In genomic region chr17:50721194-50722010, GRCh38 we compare ENCODE assay signal across 8 cellular contexts. TPM values are rescaled to one million over a fixed set of nuclear protein-coding genes. Genes with fewer than 3 reads are reported as not detected.
DNase-seq lines count a peak whose midpoint lies in the region; ATAC-seq and TF ChIP-seq lines count a peak whose summit lies in the region.

No MANE protein-coding gene starts in this region.

- no peaks in the 10 kb centered on the region for H3K9me3 Mint-ChIP-seq in stimulated activated naive CD8-positive, alpha-beta T cell treated with anti-CD3 and anti-CD28 coated beads, Interleukin-15, Interleukin-2, amounts not matched to agents 100 ng/mL and 50 ng/mL, for 24 hours
- H3K9me3 Mint-ChIP-seq in stimulated activated naive B cell treated with anti-CD40 and anti-IgM and Interleukin-4, amounts not matched to agents 10 μg/mL and 1 μg/mL and 100 μg/mL, for 72 hours, result no peaks in the 10 kb centered on the region

- H3K36me3 Mint-ChIP-seq in stimulated activated naive CD8-positive, alpha-beta T cell treated with anti-CD3 and anti-CD28 coated beads, Interleukin-15, Interleukin-2, amounts not matched to agents 100 ng/mL and 50 ng/mL, for 24 hours (ENCODE audit: low read depth), result peaks cover 27% of the 10 kb centered on the region
- peaks cover 7 to 8% of the 10 kb centered on the region in 2 donors for H3K36me3 Mint-ChIP-seq in stimulated activated naive B cell treated with anti-CD40 and anti-IgM and Interleukin-4, amounts not matched to agents 10 μg/mL and 1 μg/mL and 100 μg/mL, for 72 hours

- no peaks in the 10 kb centered on the region for H3K27me3 ChIP-seq in WERI-Rb-1 (ENCODE audit: insufficient read depth, low read depth, severe bottlenecking)
- H3K27me3 ChIP-seq in right cardiac atrium (ENCODE audit: control insufficient read depth, insufficient read depth), result no peaks in the 10 kb centered on the region

- intact Hi-C loops in right cardiac atrium (cut with DNase I), result no loop called here

- WGBS in right cardiac atrium, result 4% methylated on average over 7 of the region's 7 CpGs

- ATAC-seq in stimulated activated naive CD8-positive, alpha-beta T cell treated with anti-CD3 and anti-CD28 coated beads, Interleukin-15, Interleukin-2, amounts not matched to agents 100 U/mL and 50 U/mL, for 24 hours, result no peak
- ATAC-seq in right cardiac atrium (no peak), GM21717 (IDR thresholded peaks at IDR 0.05; ENCODE audit: unreplicated experiment) (no peak), HG03139 (IDR thresholded peaks at IDR 0.05; ENCODE audit: unreplicated experiment) (no peak)
- no peak for ATAC-seq in stimulated activated naive B cell treated with anti-CD40 and anti-IgM and Interleukin-4, amounts not matched to agents 10 μg/mL and 1 μg/mL and 100 μg/mL, for 72 hours (replicated peaks)

- H3K27me3 Mint-ChIP-seq in stimulated activated naive CD8-positive, alpha-beta T cell treated with anti-CD3 and anti-CD28 coated beads, Interleukin-15, Interleukin-2, amounts not matched to agents 100 ng/mL and 50 ng/mL, for 24 hours, result no peaks in the 10 kb centered on the region
- H3K27me3 Mint-ChIP-seq in stimulated activated naive B cell treated with anti-CD40 and anti-IgM and Interleukin-4, amounts not matched to agents 10 μg/mL and 1 μg/mL and 100 μg/mL, for 72 hours, result no peaks in the 10 kb centered on the region

- H3K4me1 ChIP-seq in right cardiac atrium (ENCODE audit: control insufficient read depth, insufficient read depth, low read length), result peaks cover 10% of the 10 kb centered on the region

- no peak for TF ChIP-seq CTCF in WERI-Rb-1 (IDR thresholded peaks at IDR 0.05; ENCODE audit: low read depth, low read length)

- H3K4me1 Mint-ChIP-seq in stimulated activated naive CD8-positive, alpha-beta T cell treated with anti-CD3 and anti-CD28 coated beads, Interleukin-15, Interleukin-2, amounts not matched to agents 100 ng/mL and 50 ng/mL, for 24 hours (ENCODE audit: low read depth), result peaks cover 51% of the 10 kb centered on the region
- H3K4me1 Mint-ChIP-seq in stimulated activated naive B cell treated with anti-CD40 and anti-IgM and Interleukin-4, amounts not matched to agents 10 μg/mL and 1 μg/mL and 100 μg/mL, for 72 hours, result peaks cover 13 to 34% of the 10 kb centered on the region in 2 donors

- H3K27ac ChIP-seq in WERI-Rb-1, result peak overlapping the region; percentile 17; the same call in 1 of the 2 replicates
- no peak overlapping the region for H3K27ac ChIP-seq in right cardiac atrium (ENCODE audit: low read length)

- peak overlapping the region; percentile 97 for H3K4me3 Mint-ChIP-seq in stimulated activated naive CD8-positive, alpha-beta T cell treated with anti-CD3 and anti-CD28 coated beads, Interleukin-15, Interleukin-2, amounts not matched to agents 100 ng/mL and 50 ng/mL, for 24 hours
- peak overlapping the region; percentile 94 to 95 for H3K4me3 Mint-ChIP-seq in stimulated activated naive B cell treated with anti-CD40 and anti-IgM and Interleukin-4, amounts not matched to agents 10 μg/mL and 1 μg/mL and 100 μg/mL, for 72 hours

- DNase-seq in stimulated activated naive CD8-positive, alpha-beta T cell treated with anti-CD3 and anti-CD28 coated beads, Interleukin-15, Interleukin-2, amounts not matched to agents 100 U/mL and 50 U/mL, for 24 hours, result no peak
- DNase-seq in WERI-Rb-1 (no peak), right cardiac atrium (no peak), NCI-H1105 (lab: John Stamatoyannopoulos, UW) (no peak)
- DNase-seq in stimulated activated naive B cell treated with anti-CD40 and anti-IgM and Interleukin-4, amounts not matched to agents 10 μg/mL and 1 μg/mL and 100 μg/mL, for 72 hours, result no peak

- peaks cover 43% of the 10 kb centered on the region for H3K36me3 ChIP-seq in WERI-Rb-1

- peak overlapping the region; percentile 99 for H3K27ac Mint-ChIP-seq in stimulated activated naive CD8-positive, alpha-beta T cell treated with anti-CD3 and anti-CD28 coated beads, Interleukin-15, Interleukin-2, amounts not matched to agents 100 ng/mL and 50 ng/mL, for 24 hours
- H3K27ac Mint-ChIP-seq in stimulated activated naive B cell treated with anti-CD40 and anti-IgM and Interleukin-4, amounts not matched to agents 10 μg/mL and 1 μg/mL and 100 μg/mL, for 72 hours, result peak overlapping the region; percentile 79

- peak overlapping the region; percentile 99 for H3K4me3 ChIP-seq in WERI-Rb-1 (ENCODE audit: low read depth, low read length)
- H3K4me3 ChIP-seq in right cardiac atrium (ENCODE audit: low read length), result peak overlapping the region; percentile 86

- H3K9me3 ChIP-seq in WERI-Rb-1 (ENCODE audit: severe bottlenecking) (no peaks in the 10 kb centered on the region), right cardiac atrium (ENCODE audit: control insufficient read depth, low read length) (no peaks in the 10 kb centered on the region)

RNA-seq across cellular contexts. Expression of gene LUC7L3, which starts 2.0 kb away (rescaled TPM):
- total RNA-seq in right cardiac atrium, result 10 to 100 TPM; 61.7 to 72.4 (median 67.4) TPM
- 76.7 TPM for polyA plus RNA-seq in right cardiac atrium

RNA-seq across cellular contexts. Expression of gene ANKRD40, which starts 13.7 kb away (rescaled TPM):
- 10 to 100 TPM; 37.1 to 43.7 (median 41.0) TPM for total RNA-seq in right cardiac atrium
- polyA plus RNA-seq in right cardiac atrium, result 20.5 TPM

RNA-seq across cellular contexts. Expression of gene ANKRD40CL, which starts 45.9 kb away (rescaled TPM):
- not detected for total RNA-seq in right cardiac atrium
- not detected for polyA plus RNA-seq in right cardiac atrium
